In the genomic region with DNA sequence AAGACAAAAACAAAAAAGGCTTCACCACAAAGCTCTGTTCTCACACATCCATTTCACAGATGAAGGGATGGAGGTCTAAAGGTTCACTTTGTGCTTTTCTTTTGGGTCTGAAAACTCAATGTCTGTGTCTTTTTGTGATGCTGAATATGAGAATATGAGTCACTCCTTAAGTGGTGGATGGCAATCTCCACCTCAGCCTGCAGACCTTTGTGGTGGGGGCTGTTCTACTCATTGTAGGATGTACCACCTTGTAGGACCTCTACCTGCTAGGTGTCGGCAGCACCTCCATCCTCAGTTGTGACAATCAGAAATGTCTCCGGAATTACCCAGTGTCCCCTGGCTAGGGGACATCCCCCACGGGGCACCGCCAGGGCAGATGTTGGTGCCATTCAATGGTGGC, we compare ENCODE assay signal across 33 cellular contexts. TPM values are rescaled to one million over a fixed set of nuclear protein-coding genes. Genes with fewer than 3 reads are reported as not detected.
A peak's percentile ranks its signal among the peaks of the same experiment; 100 is the strongest.
DNase-seq lines count a peak whose midpoint lies in the region; ATAC-seq lines count a peak whose summit lies in the region.
"Had no signal": no experiment of that assay in that cellular context is flagged by ENCODE, and none has a peak within 500 bp of the region (broad histone marks: within the 10 kb centered on the region; RNA-seq: fewer than 3 reads in every experiment).

No MANE protein-coding gene starts in this region.

- intact Hi-C loops in activated naive CD4-positive, alpha-beta T cell treated with anti-CD3 and anti-CD28 coated beads for 36 hours (cut with micrococcal nuclease), result no loop called here

- no peaks in the 10 kb centered on the region for H3K9me3 Mint-ChIP-seq in activated naive CD4-positive, alpha-beta T cell treated with anti-CD3 and anti-CD28 coated beads for 36 hours
- H3K9me3 Mint-ChIP-seq in activated naive CD8-positive, alpha-beta T cell treated with anti-CD3 and anti-CD28 coated beads, Interleukin-2, amount 50 U/mL, for 24 hours, result no peaks in the 10 kb centered on the region
- H3K9me3 Mint-ChIP-seq in stimulated activated naive CD8-positive, alpha-beta T cell treated with anti-CD3 and anti-CD28 coated beads, Interleukin-15, amount 100 ng/mL, for 72 hours, result no peaks in the 10 kb centered on the region
- H3K9me3 Mint-ChIP-seq: activated T-cell treated with anti-CD3 and anti-CD28 coated beads, Interleukin-2, amount 50 U/mL, for 4 hours; dendritic cell treated with granulocyte-macrophage colony-stimulating factor and Interleukin-4, amounts not matched to agents 40 ng/mL and 50 ng/mL, for 4 days; WTC11 had no signal

- H3K36me3 Mint-ChIP-seq in activated naive CD4-positive, alpha-beta T cell treated with anti-CD3 and anti-CD28 coated beads for 36 hours (ENCODE audit: low read depth), result peaks cover 13% of the 10 kb centered on the region
- peaks cover 6% of the 10 kb centered on the region for H3K36me3 Mint-ChIP-seq in T-helper 17 cell (ENCODE audit: low read depth)
- H3K36me3 Mint-ChIP-seq in activated naive CD8-positive, alpha-beta T cell treated with anti-CD3 and anti-CD28 coated beads, Interleukin-2, amount 50 U/mL, for 24 hours (ENCODE audit: low read depth), result peaks cover 52% of the 10 kb centered on the region
- H3K36me3 Mint-ChIP-seq: WTC11 had no signal

- H3K4me3 Mint-ChIP-seq in activated naive CD4-positive, alpha-beta T cell treated with anti-CD3 and anti-CD28 coated beads for 36 hours, result no peak overlapping the region
- H3K4me3 Mint-ChIP-seq in T-helper 17 cell, result no peak overlapping the region
- no peak overlapping the region for H3K4me3 Mint-ChIP-seq in activated naive CD8-positive, alpha-beta T cell treated with anti-CD3 and anti-CD28 coated beads, Interleukin-2, amount 50 U/mL, for 24 hours
- H3K4me3 Mint-ChIP-seq in stimulated activated naive CD8-positive, alpha-beta T cell treated with anti-CD3 and anti-CD28 coated beads, Interleukin-15, amount 100 ng/mL, for 72 hours, result peak overlapping the region; percentile 2 to 48
- H3K4me3 Mint-ChIP-seq: activated T-cell treated with anti-CD3 and anti-CD28 coated beads, Interleukin-2, amount 50 U/mL, for 4 hours; dendritic cell treated with granulocyte-macrophage colony-stimulating factor and Interleukin-4, amounts not matched to agents 40 ng/mL and 50 ng/mL, for 4 days; WTC11 had no signal

- CTCF ChIA-PET in activated naive CD4-positive, alpha-beta T cell treated with anti-CD3 and anti-CD28 coated beads for 36 hours (lab: Charles Lee), result interaction anchor here (1.1 to 2.3 kb wide), 4 partner anchors 10 to 110 kb away, joined by 3 to 9 read pairs (median 5); no protein-coding TSS in a partner anchor

- no peak for ATAC-seq in T-helper 17 cell
- ATAC-seq in activated naive CD8-positive, alpha-beta T cell treated with anti-CD3 and anti-CD28 coated beads, Interleukin-2, amount 50 U/mL, for 24 hours, result peak; percentile 54
- peak; percentile 58 for ATAC-seq in stimulated activated naive CD8-positive, alpha-beta T cell treated with anti-CD3 and anti-CD28 coated beads, Interleukin-15, amount 100 ng/mL, for 72 hours
- ATAC-seq: esophagus mucosa, heart left ventricle, PC-3, WTC11 had no signal

- H3K27ac Mint-ChIP-seq in activated naive CD4-positive, alpha-beta T cell treated with anti-CD3 and anti-CD28 coated beads for 36 hours, result peak overlapping the region; percentile 32
- peak overlapping the region; percentile 34 for H3K27ac Mint-ChIP-seq in T-helper 17 cell
- peak overlapping the region; percentile 44 for H3K27ac Mint-ChIP-seq in activated naive CD8-positive, alpha-beta T cell treated with anti-CD3 and anti-CD28 coated beads, Interleukin-2, amount 50 U/mL, for 24 hours
- H3K27ac Mint-ChIP-seq in stimulated activated naive CD8-positive, alpha-beta T cell treated with anti-CD3 and anti-CD28 coated beads, Interleukin-15, amount 100 ng/mL, for 72 hours, result peak overlapping the region; percentile 5 to 79
- H3K27ac Mint-ChIP-seq: dendritic cell treated with granulocyte-macrophage colony-stimulating factor and Interleukin-4, amounts not matched to agents 40 ng/mL and 50 ng/mL, for 4 days; WTC11 had no signal

- H3K9me3 ChIP-seq in T-helper 17 cell (ENCODE audit: control insufficient read depth, low read length, poor library complexity, severe bottlenecking), result no peaks in the 10 kb centered on the region
- H3K9me3 ChIP-seq: adrenal gland, heart left ventricle, right atrium auricular region, tibial artery had no signal

- no peak for DNase-seq in activated naive CD4-positive, alpha-beta T cell treated with anti-CD3 and anti-CD28 coated beads for 36 hours
- DNase-seq in activated naive CD4-positive, alpha-beta T cell (lab: John Stamatoyannopoulos, UW), result no peak
- no peak for DNase-seq in T-helper 17 cell
- no peak for DNase-seq in activated naive CD8-positive, alpha-beta T cell treated with anti-CD3 and anti-CD28 coated beads, Interleukin-2, amount 50 U/mL, for 24 hours
- no peak for DNase-seq in stimulated activated naive CD8-positive, alpha-beta T cell treated with anti-CD3 and anti-CD28 coated beads, Interleukin-15, amount 100 ng/mL, for 72 hours
- no peak for DNase-seq in NCI-H446 treated with DMSO at 0.1 percent for 48 hours (lab: John Stamatoyannopoulos, UW)
- DNase-seq in NCI-H1930 (lab: John Stamatoyannopoulos, UW), result no peak
- DNase-seq: ACHN; activated T-cell treated with anti-CD3 and anti-CD28 coated beads, Interleukin-2, amount 50 U/mL, for 4 hours; central memory CD4-positive, alpha-beta T cell; COR-L47; DMS53; foreskin fibroblast; heart left ventricle; KG1; NCI-H1092 treated with DMSO at 0.1 percent for 48 hours; NCI-H1694 treated with DMSO at 0.1 percent for 48 hours; NCI-H526; NK-92 treated with Interleukin-12 subunit alpha and Interleukin-12 subunit beta, amount 100 ng/mL, for 24 hours; PC-3; small intestine; T-helper 1 cell; tibial artery had no signal

- no peaks in the 10 kb centered on the region for H3K27me3 Mint-ChIP-seq in activated naive CD4-positive, alpha-beta T cell treated with anti-CD3 and anti-CD28 coated beads for 36 hours (ENCODE audit: low read depth)
- H3K27me3 Mint-ChIP-seq in T-helper 17 cell, result no peaks in the 10 kb centered on the region
- no peaks in the 10 kb centered on the region for H3K27me3 Mint-ChIP-seq in activated naive CD8-positive, alpha-beta T cell treated with anti-CD3 and anti-CD28 coated beads, Interleukin-2, amount 50 U/mL, for 24 hours
- no peaks in the 10 kb centered on the region for H3K27me3 Mint-ChIP-seq in stimulated activated naive CD8-positive, alpha-beta T cell treated with anti-CD3 and anti-CD28 coated beads, Interleukin-15, amount 100 ng/mL, for 72 hours

- H3K4me1 Mint-ChIP-seq in activated naive CD4-positive, alpha-beta T cell treated with anti-CD3 and anti-CD28 coated beads for 36 hours (ENCODE audit: low read depth), result peaks cover 26% of the 10 kb centered on the region
- peaks cover 27% of the 10 kb centered on the region for H3K4me1 Mint-ChIP-seq in T-helper 17 cell
- H3K4me1 Mint-ChIP-seq in activated naive CD8-positive, alpha-beta T cell treated with anti-CD3 and anti-CD28 coated beads, Interleukin-2, amount 50 U/mL, for 24 hours, result peaks cover 75% of the 10 kb centered on the region
- peaks cover 96% of the 10 kb centered on the region for H3K4me1 Mint-ChIP-seq in stimulated activated naive CD8-positive, alpha-beta T cell treated with anti-CD3 and anti-CD28 coated beads, Interleukin-15, amount 100 ng/mL, for 72 hours

RNA-seq across cellular contexts. Expression of a gene that starts 42.8 kb away (rescaled TPM):
- 10 to 100 TPM; 13.5 to 14.9 TPM for total RNA-seq in activated naive CD4-positive, alpha-beta T cell treated with anti-CD3 and anti-CD28 coated beads for 36 hours
- total RNA-seq in T-helper 17 cell, result 10 to 100 TPM; 49.5 to 50.3 TPM
- total RNA-seq: G401, H4, kidney epithelial cell, MCF 10A, myocyte, WTC11 had no signal

RNA-seq across cellular contexts. Expression of a gene that starts 49.5 kb away (rescaled TPM):
- under 1 TPM in 1 of 2 experiments, not detected in 1; 0.22 TPM for total RNA-seq in activated naive CD4-positive, alpha-beta T cell treated with anti-CD3 and anti-CD28 coated beads for 36 hours
- under 1 TPM in 1 of 2 donors, not detected in 1; 0.47 TPM for total RNA-seq in T-helper 17 cell
- total RNA-seq: activated T-cell treated with anti-CD3 and anti-CD28 coated beads, Interleukin-2, amount 50 U/mL, for 4 hours; H4; myocyte; right atrium auricular region had no signal

RNA-seq across cellular contexts. Expression of a gene that starts 50.7 kb away (rescaled TPM):
- total RNA-seq in activated naive CD4-positive, alpha-beta T cell treated with anti-CD3 and anti-CD28 coated beads for 36 hours, result 10 to 100 TPM; 10.9 to 11.5 TPM
- total RNA-seq in T-helper 17 cell, result 1 to 10 TPM; 2.8 to 4.5 TPM
- total RNA-seq: G401, myocyte, PC-3 had no signal

Comparison
In these comparisons a context has a peak if more than half of its experiments do, and no peak if none do; other contexts are left out.
1. H3K4me3 Mint-ChIP-seq: peak in stimulated activated naive CD8-positive, alpha-beta T cell treated with anti-CD3 and anti-CD28 coated beads, Interleukin-15, amount 100 ng/mL, for 72 hours (2 of 2); none in activated naive CD4-positive, alpha-beta T cell treated with anti-CD3 and anti-CD28 coated beads for 36 hours (single experiment), T-helper 17 cell (single experiment) and activated naive CD8-positive, alpha-beta T cell treated with anti-CD3 and anti-CD28 coated beads, Interleukin-2, amount 50 U/mL, for 24 hours (single experiment).
2. Peak in every context shown above with its lines, with median percentiles within 50 percentile points of each other: H3K27ac Mint-ChIP-seq.